Comparison of ENCODE assay signal across 8 cellular contexts in genomic region chr18:46070683-46071614, GRCh38. TPM values are rescaled to one million over a fixed set of nuclear protein-coding genes. Genes with fewer than 3 reads are reported as not detected.
DNase-seq lines count a peak whose midpoint lies in the region; ATAC-seq, FAIRE-seq and TF ChIP-seq lines count a peak whose summit lies in the region.

No MANE protein-coding gene starts in this region.

- ATAC-seq in aorta (ENCODE audit: low FRiP score), result peak; percentile 17

- peak; percentile 79 for FAIRE-seq in GM19239 (lab: Jason Lieb, UNC)
- FAIRE-seq in frontal cortex (lab: Jason Lieb, UNC), result no peak

- H3K4me3 ChIP-seq in NT2/D1 (ENCODE audit: insufficient read length, low read depth) (peak overlapping the region; percentile 69), colonic mucosa (peak overlapping the region; percentile 79), aorta (ENCODE audit: low read length in 2 of 2) (peak overlapping the region; percentile 14 to 63)

- H3K27me3 ChIP-seq in NT2/D1 (ENCODE audit: insufficient read depth, insufficient read length), result peaks cover 27% of the 10 kb centered on the region
- no peaks in the 10 kb centered on the region for H3K27me3 ChIP-seq in colonic mucosa
- no peaks in the 10 kb centered on the region for H3K27me3 ChIP-seq in aorta (ENCODE audit: control insufficient read depth in 1 of 2, insufficient read depth in 2 of 2, low read length in 1 of 2)

- no peaks in the 10 kb centered on the region for H3K4me1 ChIP-seq in NT2/D1 (ENCODE audit: insufficient read depth, insufficient read length)
- peaks cover 6% of the 10 kb centered on the region for H3K4me1 ChIP-seq in colonic mucosa
- no peaks in the 10 kb centered on the region for H3K4me1 ChIP-seq in aorta (ENCODE audit: control insufficient read depth in 1 of 2, insufficient read depth in 2 of 2, low read length in 2 of 2)

- no peak for DNase-seq in GM19239 (ENCODE audit: insufficient read length, low spot score)
- DNase-seq in NT2/D1 (ENCODE audit: low read depth, low spot score), result no peak
- no peak for DNase-seq in colonic mucosa
- DNase-seq in midbrain (lab: John Stamatoyannopoulos, UW), result peak; percentile 7
- no peak for DNase-seq in aorta
- DNase-seq in frontal cortex (ENCODE audit: low spot score in 2 of 2), result no peak
- DNase-seq in COR-L47 (lab: John Stamatoyannopoulos, UW), result no peak
- no peak for DNase-seq in NCI-H1417 (lab: John Stamatoyannopoulos, UW)

- no peak for TF ChIP-seq CTCF in colonic mucosa (IDR thresholded peaks at IDR 0.05)

- H3K36me3 ChIP-seq in NT2/D1 (ENCODE audit: insufficient read depth, insufficient read length, low read length), result no peaks in the 10 kb centered on the region
- H3K36me3 ChIP-seq in colonic mucosa, result no peaks in the 10 kb centered on the region
- H3K36me3 ChIP-seq in aorta (ENCODE audit: control insufficient read depth in 1 of 2, insufficient read depth in 2 of 2, low read length in 1 of 2), result no peaks in the 10 kb centered on the region

- H3K9me3 ChIP-seq in NT2/D1 (ENCODE audit: insufficient read depth, low read length) (no peaks in the 10 kb centered on the region), colonic mucosa (no peaks in the 10 kb centered on the region), aorta (ENCODE audit: control insufficient read depth, low read length) (no peaks in the 10 kb centered on the region)

- peak overlapping the region; percentile 80 for H3K9ac ChIP-seq in NT2/D1 (ENCODE audit: insufficient read length, low read depth)
- peak overlapping the region; percentile 81 to 84 for H3K9ac ChIP-seq in colonic mucosa (ENCODE audit: low read depth in 2 of 2, low read length in 2 of 2)

- no peak overlapping the region for H3K27ac ChIP-seq in colonic mucosa
- H3K27ac ChIP-seq in aorta (ENCODE audit: low read depth in 1 of 2, low read length in 2 of 2), result no peak overlapping the region

- intact Hi-C loops in colonic mucosa (cut with DNase I) (loop anchor here (5.0 to 10.0 kb wide), 3 partner anchors 104 to 406 kb away; partner anchors contain the start of gene EPG5), aorta (cut with DNase I) (loop anchor here (5.0 to 10.0 kb wide), 2 partner anchors 104 to 406 kb away; partner anchors contain the start of gene EPG5 (in 1 of the 2))

- 61 to 65% methylated on average over 13 of the region's 13 CpGs for WGBS in aorta, 2 donors

RNA-seq across cellular contexts. Expression of gene PSTPIP2, which starts 1.1 kb away (rescaled TPM):
- total RNA-seq in colonic mucosa (1 to 10 TPM; 3.0 to 3.8 TPM), aorta (10 to 100 TPM; 10.6 to 12.6 TPM), frontal cortex (0.41 TPM)
- 1 to 10 TPM; 2.0 to 2.8 TPM for polyA plus RNA-seq in aorta

RNA-seq across cellular contexts. Expression of gene ATP5F1A, which starts 27.1 kb away (rescaled TPM):
- total RNA-seq in colonic mucosa, result 100 to 1,000 TPM; 792 to 799 TPM
- 100 to 1,000 TPM; 189 TPM for total RNA-seq in aorta
- 100 to 1,000 TPM; 225 to 335 TPM for polyA plus RNA-seq in aorta
- total RNA-seq in frontal cortex, result 812 TPM

RNA-seq across cellular contexts. Expression of gene HAUS1, which starts 33.2 kb away (rescaled TPM):
- total RNA-seq in colonic mucosa (10 to 100 TPM; 17.1 to 24.6 TPM), aorta (10 to 100 TPM; 15.0 to 17.4 TPM), frontal cortex (39.1 TPM)
- 10 to 100 TPM; 15.5 to 18.9 TPM for polyA plus RNA-seq in aorta
